Comparison of ENCODE assay signal across 27 cellular contexts in the genomic region with DNA sequence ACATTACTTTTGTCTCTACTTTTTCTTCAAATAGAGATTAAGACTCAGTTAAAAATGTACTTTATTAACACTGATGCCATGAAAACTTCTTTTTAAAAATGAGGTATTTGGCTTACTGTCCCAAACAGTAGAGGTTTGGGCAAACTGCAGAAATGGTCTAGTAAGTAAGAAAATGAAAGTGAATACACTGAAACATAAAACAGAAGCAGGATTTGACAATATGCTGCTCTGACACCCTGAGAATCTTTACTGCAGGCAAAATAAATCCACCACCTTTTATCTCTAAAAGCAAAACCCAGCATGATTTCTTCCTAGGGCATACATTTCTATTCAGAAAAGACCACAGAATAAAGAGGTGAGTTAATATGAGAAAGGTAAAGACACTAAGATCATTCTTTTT.
DNase-seq lines count a peak whose midpoint lies in the region; TF ChIP-seq lines count a peak whose summit lies in the region.
"Had no signal": no experiment of that assay in that cellular context is flagged by ENCODE, and none has a peak within 500 bp of the region (broad histone marks: within the 10 kb centered on the region; RNA-seq: fewer than 3 reads in every experiment).

No MANE protein-coding gene starts in this region.

- CTCF ChIA-PET in activated naive CD4-positive, alpha-beta T cell treated with anti-CD3 and anti-CD28 coated beads, Interleukin-2, amount 10 ng/mL, durations not matched to agents 7 days and 5 days (lab: Charles Lee), result no interaction called here
- CTCF ChIA-PET in activated naive CD4-positive, alpha-beta T cell treated with anti-CD3 and anti-CD28 coated beads for 36 hours (lab: Charles Lee), result interaction anchor here (0.6 kb wide), 1 partner anchor 220 kb away, joined by 3 read pairs; no protein-coding TSS in a partner anchor

- peaks cover 12% of the 10 kb centered on the region for H3K4me1 Mint-ChIP-seq in activated naive CD4-positive, alpha-beta T cell treated with anti-CD3 and anti-CD28 coated beads, Interleukin-2, amount 10 ng/mL, durations not matched to agents 7 days and 5 days
- H3K4me1 Mint-ChIP-seq in activated naive CD4-positive, alpha-beta T cell treated with anti-CD3 and anti-CD28 coated beads for 36 hours (ENCODE audit: low read depth), result peaks cover 4% of the 10 kb centered on the region
- peaks cover 21% of the 10 kb centered on the region for H3K4me1 Mint-ChIP-seq in activated T-helper 2 cell treated with anti-CD3 and anti-CD28 coated beads, Interferon-gamma antibody, Interleukin-2, Interleukin-4, amounts not matched to agents 10 μg/mL and 5 μg/mL and 100 μg/mL, durations not matched to agents 14 hours and 24 hours and 36 hours (ENCODE audit: low read depth)
- H3K4me1 Mint-ChIP-seq in mesothelial cell of epicardium (peaks cover 37% of the 10 kb centered on the region), type B pancreatic cell (ENCODE audit: unreplicated experiment) (peaks cover 31% of the 10 kb centered on the region)
- H3K4me1 Mint-ChIP-seq: T-helper 17 cell had no signal

- DNase-seq in activated naive CD4-positive, alpha-beta T cell treated with anti-CD3 and anti-CD28 coated beads, Interleukin-2, amount 10 ng/mL, durations not matched to agents 7 days and 5 days, result no peak
- DNase-seq in activated naive CD4-positive, alpha-beta T cell treated with anti-CD3 and anti-CD28 coated beads for 36 hours, result no peak
- DNase-seq in activated T-helper 2 cell treated with anti-CD3 and anti-CD28 coated beads, Interferon-gamma antibody, Interleukin-2, Interleukin-4, amounts not matched to agents 10 μg/mL and 5 μg/mL and 100 μg/mL, durations not matched to agents 14 hours and 24 hours and 36 hours (ENCODE audit: low spot score), result no peak
- DNase-seq in mesothelial cell of epicardium (ENCODE audit: low spot score in 2 of 2, unreplicated experiment in 2 of 2) (no peak), type B pancreatic cell (ENCODE audit: extremely low spot score, unreplicated experiment) (no peak), SKM-1 treated with dmso at 0.1 percent for 144 hours (lab: John Stamatoyannopoulos, UW; ENCODE audit: unreplicated experiment) (no peak), tibial artery (no peak)
- no peak for DNase-seq in activated T-cell treated with anti-CD3 and anti-CD28 coated beads, Interleukin-2, amount 50 U/mL, for 48 hours
- DNase-seq: activated CD4-positive, alpha-beta T cell treated with anti-CD3 and anti-CD28 coated beads for 36 hours; activated effector memory CD4-positive, alpha-beta T cell treated with Interleukin-2 at 50 U/mL for 16 hours; brain microvascular endothelial cell; C1 segment of cervical spinal cord; DMS79 treated with DMSO at 0.1 percent for 48 hours; effector CD8-positive, alpha-beta T cell; erythroblast; foreskin keratinocyte; IMR-90; NCI-H1048; NCI-H2029; NCI-H226; RPMI8226; stimulated activated CD8-positive, alpha-beta memory T cell treated with anti-CD3 and anti-CD28 coated beads, Interleukin-4, amount 100 ng/mL, for 48 hours; stomach; T-helper 17 cell had no signal

- TF ChIP-seq CTCF in mesothelial cell of epicardium (IDR thresholded peaks at IDR 0.05; ENCODE audit: unreplicated experiment) (no peak), type B pancreatic cell (conservative IDR thresholded peaks at IDR 0.05) (no peak), tibial artery (IDR thresholded peaks at IDR 0.05) (no peak)

- intact Hi-C loops in activated naive CD4-positive, alpha-beta T cell treated with anti-CD3 and anti-CD28 coated beads for 36 hours (cut with micrococcal nuclease), result no loop called here
- intact Hi-C loops in activated T-helper 2 cell treated with anti-CD3 and anti-CD28 coated beads, Interferon-gamma antibody, Interleukin-2, Interleukin-4, amounts not matched to agents 10 μg/mL and 5 μg/mL and 100 μg/mL, durations not matched to agents 14 hours and 24 hours and 36 hours (cut with micrococcal nuclease), result no loop called here
- intact Hi-C loops in tibial artery (cut with DNase I; ENCODE audit: low total_unique reads), result no loop called here

- H3K27ac Mint-ChIP-seq in activated naive CD4-positive, alpha-beta T cell treated with anti-CD3 and anti-CD28 coated beads, Interleukin-2, amount 10 ng/mL, durations not matched to agents 7 days and 5 days, result peak overlapping the region; percentile 26
- no peak overlapping the region for H3K27ac Mint-ChIP-seq in activated naive CD4-positive, alpha-beta T cell treated with anti-CD3 and anti-CD28 coated beads for 36 hours
- H3K27ac Mint-ChIP-seq in activated T-helper 2 cell treated with anti-CD3 and anti-CD28 coated beads, Interferon-gamma antibody, Interleukin-2, Interleukin-4, amounts not matched to agents 10 μg/mL and 5 μg/mL and 100 μg/mL, durations not matched to agents 14 hours and 24 hours and 36 hours, result peak overlapping the region; percentile 40
- H3K27ac Mint-ChIP-seq in mesothelial cell of epicardium, result peak overlapping the region; percentile 86
- peak overlapping the region; percentile 76 for H3K27ac Mint-ChIP-seq in type B pancreatic cell
- H3K27ac Mint-ChIP-seq: activated CD4-positive, alpha-beta T cell treated with anti-CD3 and anti-CD28 coated beads for 36 hours; T-helper 17 cell had no signal

- H3K36me3 ChIP-seq in tibial artery, result no peaks in the 10 kb centered on the region
- H3K36me3 ChIP-seq: brain microvascular endothelial cell, HAP-1, stomach had no signal

- H3K4me1 ChIP-seq in tibial artery, result no peaks in the 10 kb centered on the region
- H3K4me1 ChIP-seq: foreskin keratinocyte had no signal

- H3K27me3 ChIP-seq in tibial artery, result no peaks in the 10 kb centered on the region
- H3K27me3 ChIP-seq: brain microvascular endothelial cell, foreskin keratinocyte, stomach had no signal

- H3K4me3 Mint-ChIP-seq in activated naive CD4-positive, alpha-beta T cell treated with anti-CD3 and anti-CD28 coated beads, Interleukin-2, amount 10 ng/mL, durations not matched to agents 7 days and 5 days, result no peak overlapping the region
- no peak overlapping the region for H3K4me3 Mint-ChIP-seq in activated naive CD4-positive, alpha-beta T cell treated with anti-CD3 and anti-CD28 coated beads for 36 hours
- no peak overlapping the region for H3K4me3 Mint-ChIP-seq in activated T-helper 2 cell treated with anti-CD3 and anti-CD28 coated beads, Interferon-gamma antibody, Interleukin-2, Interleukin-4, amounts not matched to agents 10 μg/mL and 5 μg/mL and 100 μg/mL, durations not matched to agents 14 hours and 24 hours and 36 hours (ENCODE audit: low read depth)
- H3K4me3 Mint-ChIP-seq in mesothelial cell of epicardium (no peak overlapping the region), type B pancreatic cell (no peak overlapping the region)
- H3K4me3 Mint-ChIP-seq: activated CD4-positive, alpha-beta T cell treated with anti-CD3 and anti-CD28 coated beads for 36 hours; neural crest cell; T-helper 17 cell had no signal

- H3K27me3 Mint-ChIP-seq in activated naive CD4-positive, alpha-beta T cell treated with anti-CD3 and anti-CD28 coated beads, Interleukin-2, amount 10 ng/mL, durations not matched to agents 7 days and 5 days, result no peaks in the 10 kb centered on the region
- no peaks in the 10 kb centered on the region for H3K27me3 Mint-ChIP-seq in activated naive CD4-positive, alpha-beta T cell treated with anti-CD3 and anti-CD28 coated beads for 36 hours (ENCODE audit: low read depth)
- no peaks in the 10 kb centered on the region for H3K27me3 Mint-ChIP-seq in activated T-helper 2 cell treated with anti-CD3 and anti-CD28 coated beads, Interferon-gamma antibody, Interleukin-2, Interleukin-4, amounts not matched to agents 10 μg/mL and 5 μg/mL and 100 μg/mL, durations not matched to agents 14 hours and 24 hours and 36 hours (ENCODE audit: low read depth)
- H3K27me3 Mint-ChIP-seq in mesothelial cell of epicardium (ENCODE audit: low read depth), result no peaks in the 10 kb centered on the region
- H3K27me3 Mint-ChIP-seq in type B pancreatic cell, result no peaks in the 10 kb centered on the region
- H3K27me3 Mint-ChIP-seq: activated CD4-positive, alpha-beta T cell treated with anti-CD3 and anti-CD28 coated beads for 36 hours; T-helper 17 cell had no signal

- H3K9me3 Mint-ChIP-seq in activated naive CD4-positive, alpha-beta T cell treated with anti-CD3 and anti-CD28 coated beads, Interleukin-2, amount 10 ng/mL, durations not matched to agents 7 days and 5 days, result no peaks in the 10 kb centered on the region
- H3K9me3 Mint-ChIP-seq in activated naive CD4-positive, alpha-beta T cell treated with anti-CD3 and anti-CD28 coated beads for 36 hours, result no peaks in the 10 kb centered on the region
- no peaks in the 10 kb centered on the region for H3K9me3 Mint-ChIP-seq in activated T-helper 2 cell treated with anti-CD3 and anti-CD28 coated beads, Interferon-gamma antibody, Interleukin-2, Interleukin-4, amounts not matched to agents 10 μg/mL and 5 μg/mL and 100 μg/mL, durations not matched to agents 14 hours and 24 hours and 36 hours
- H3K9me3 Mint-ChIP-seq in mesothelial cell of epicardium (no peaks in the 10 kb centered on the region), type B pancreatic cell (no peaks in the 10 kb centered on the region)

- no peaks in the 10 kb centered on the region for H3K9me3 ChIP-seq in tibial artery
- H3K9me3 ChIP-seq: A549, HAP-1, stomach had no signal

- peaks cover 8% of the 10 kb centered on the region for H3K36me3 Mint-ChIP-seq in activated naive CD4-positive, alpha-beta T cell treated with anti-CD3 and anti-CD28 coated beads, Interleukin-2, amount 10 ng/mL, durations not matched to agents 7 days and 5 days
- peaks cover 6% of the 10 kb centered on the region for H3K36me3 Mint-ChIP-seq in activated naive CD4-positive, alpha-beta T cell treated with anti-CD3 and anti-CD28 coated beads for 36 hours (ENCODE audit: low read depth)
- peaks cover 10% of the 10 kb centered on the region for H3K36me3 Mint-ChIP-seq in activated T-helper 2 cell treated with anti-CD3 and anti-CD28 coated beads, Interferon-gamma antibody, Interleukin-2, Interleukin-4, amounts not matched to agents 10 μg/mL and 5 μg/mL and 100 μg/mL, durations not matched to agents 14 hours and 24 hours and 36 hours (ENCODE audit: low read depth)
- peaks cover 4% of the 10 kb centered on the region for H3K36me3 Mint-ChIP-seq in mesothelial cell of epicardium
- no peaks in the 10 kb centered on the region for H3K36me3 Mint-ChIP-seq in type B pancreatic cell

- no peak overlapping the region for H3K4me3 ChIP-seq in tibial artery
- H3K4me3 ChIP-seq: A549, HAP-1, stomach had no signal

- no peak overlapping the region for H3K27ac ChIP-seq in tibial artery
- H3K27ac ChIP-seq: A549, brain microvascular endothelial cell, foreskin keratinocyte had no signal
